1 cellular context compared by ENCODE assay signal in the genomic region with DNA sequence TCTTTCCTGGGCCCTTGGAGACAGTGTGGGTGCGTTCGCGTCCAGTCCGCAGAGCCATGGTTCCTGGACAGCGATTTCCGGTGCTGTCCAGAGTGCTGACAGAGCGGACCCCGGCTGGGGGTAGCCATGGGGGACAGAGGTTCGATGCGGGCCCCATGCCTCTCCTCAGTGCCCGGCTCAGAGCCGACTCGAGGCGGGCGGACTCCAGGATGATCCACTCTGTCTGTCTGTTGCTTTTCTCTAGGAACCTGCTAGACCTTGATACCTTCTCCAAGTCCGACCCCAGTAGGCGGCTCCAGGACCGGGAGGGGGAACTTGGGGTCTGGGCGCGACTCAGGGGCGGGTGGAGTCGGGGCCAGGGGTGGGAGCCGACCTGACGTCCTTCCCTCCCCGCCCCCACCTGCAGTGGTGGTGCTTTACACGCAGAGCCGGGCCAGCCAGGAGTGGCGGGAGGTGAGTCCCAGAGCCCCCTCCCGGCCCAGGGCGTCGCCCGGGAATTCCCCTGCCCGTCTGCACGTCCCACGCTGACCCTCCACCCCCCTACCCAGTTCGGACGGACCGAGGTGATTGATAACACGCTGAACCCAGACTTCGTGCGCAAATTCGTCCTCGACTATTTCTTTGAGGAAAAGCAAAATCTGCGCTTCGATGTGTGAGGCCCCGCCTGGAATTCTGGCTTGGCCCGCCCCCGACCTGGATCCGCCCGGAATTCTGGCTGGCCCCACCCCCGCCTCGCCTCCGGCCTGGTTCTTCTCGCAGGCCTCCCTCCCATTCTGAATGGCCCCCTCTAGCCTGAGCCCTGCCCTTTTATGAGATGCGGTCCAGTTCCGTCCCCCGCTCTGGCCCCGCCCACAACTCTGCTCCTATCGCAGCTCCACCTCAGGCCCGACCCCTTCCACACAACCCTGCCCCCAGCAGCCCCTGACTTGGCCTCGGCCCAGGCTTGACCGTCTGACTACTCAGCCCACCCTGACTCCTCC.
TF ChIP-seq lines count a peak whose summit lies in the region.

No MANE protein-coding gene starts in this region.

TF ChIP-seq in K562, 482 proteins besides CTCF, POLR2A, EP300 and RAD21 (continued from another document and continues in another):
- TF ChIP-seq, protein P1, sequence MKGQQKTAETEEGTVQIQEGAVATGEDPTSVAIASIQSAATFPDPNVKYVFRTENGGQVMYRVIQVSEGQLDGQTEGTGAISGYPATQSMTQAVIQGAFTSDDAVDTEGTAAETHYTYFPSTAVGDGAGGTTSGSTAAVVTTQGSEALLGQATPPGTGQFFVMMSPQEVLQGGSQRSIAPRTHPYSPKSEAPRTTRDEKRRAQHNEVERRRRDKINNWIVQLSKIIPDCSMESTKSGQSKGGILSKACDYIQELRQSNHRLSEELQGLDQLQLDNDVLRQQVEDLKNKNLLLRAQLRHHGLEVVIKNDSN (CRISPR knock-in tag; IDR thresholded peaks at IDR 0.05) = peak; percentile 35; the same call in 1 of the 2 replicates
- TF ChIP-seq, protein P2, sequence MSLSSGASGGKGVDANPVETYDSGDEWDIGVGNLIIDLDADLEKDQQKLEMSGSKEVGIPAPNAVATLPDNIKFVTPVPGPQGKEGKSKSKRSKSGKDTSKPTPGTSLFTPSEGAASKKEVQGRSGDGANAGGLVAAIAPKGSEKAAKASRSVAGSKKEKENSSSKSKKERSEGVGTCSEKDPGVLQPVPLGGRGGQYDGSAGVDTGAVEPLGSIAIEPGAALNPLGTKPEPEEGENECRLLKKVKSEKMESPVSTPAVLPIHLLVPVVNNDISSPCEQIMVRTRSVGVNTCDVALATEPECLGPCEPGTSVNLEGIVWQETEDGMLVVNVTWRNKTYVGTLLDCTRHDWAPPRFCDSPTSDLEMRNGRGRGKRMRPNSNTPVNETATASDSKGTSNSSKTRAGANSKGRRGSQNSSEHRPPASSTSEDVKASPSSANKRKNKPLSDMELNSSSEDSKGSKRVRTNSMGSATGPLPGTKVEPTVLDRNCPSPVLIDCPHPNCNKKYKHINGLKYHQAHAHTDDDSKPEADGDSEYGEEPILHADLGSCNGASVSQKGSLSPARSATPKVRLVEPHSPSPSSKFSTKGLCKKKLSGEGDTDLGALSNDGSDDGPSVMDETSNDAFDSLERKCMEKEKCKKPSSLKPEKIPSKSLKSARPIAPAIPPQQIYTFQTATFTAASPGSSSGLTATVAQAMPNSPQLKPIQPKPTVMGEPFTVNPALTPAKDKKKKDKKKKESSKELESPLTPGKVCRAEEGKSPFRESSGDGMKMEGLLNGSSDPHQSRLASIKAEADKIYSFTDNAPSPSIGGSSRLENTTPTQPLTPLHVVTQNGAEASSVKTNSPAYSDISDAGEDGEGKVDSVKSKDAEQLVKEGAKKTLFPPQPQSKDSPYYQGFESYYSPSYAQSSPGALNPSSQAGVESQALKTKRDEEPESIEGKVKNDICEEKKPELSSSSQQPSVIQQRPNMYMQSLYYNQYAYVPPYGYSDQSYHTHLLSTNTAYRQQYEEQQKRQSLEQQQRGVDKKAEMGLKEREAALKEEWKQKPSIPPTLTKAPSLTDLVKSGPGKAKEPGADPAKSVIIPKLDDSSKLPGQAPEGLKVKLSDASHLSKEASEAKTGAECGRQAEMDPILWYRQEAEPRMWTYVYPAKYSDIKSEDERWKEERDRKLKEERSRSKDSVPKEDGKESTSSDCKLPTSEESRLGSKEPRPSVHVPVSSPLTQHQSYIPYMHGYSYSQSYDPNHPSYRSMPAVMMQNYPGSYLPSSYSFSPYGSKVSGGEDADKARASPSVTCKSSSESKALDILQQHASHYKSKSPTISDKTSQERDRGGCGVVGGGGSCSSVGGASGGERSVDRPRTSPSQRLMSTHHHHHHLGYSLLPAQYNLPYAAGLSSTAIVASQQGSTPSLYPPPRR (CRISPR knock-in tag; IDR thresholded peaks at IDR 0.05; ENCODE audit: borderline replicate concordance) = peak; percentile 81; the same call in 1 of the 2 replicates
- TF ChIP-seq SAFB (IDR thresholded peaks at IDR 0.05; ENCODE audit: borderline replicate concordance, low read depth, low read length) (no peak), ZNF124 (CRISPR knock-in tag; IDR thresholded peaks at IDR 0.05) (no peak), NCOA6 (IDR thresholded peaks at IDR 0.05) (peak; percentile 92), PCBP1 (IDR thresholded peaks at IDR 0.05; ENCODE audit: low read depth, low read length, poor library complexity, severe bottlenecking) (peak; percentile 52), ZNF384 (IDR thresholded peaks at IDR 0.05; ENCODE audit: low read depth, low read length) (no peak), ZNF23 (CRISPR knock-in tag; IDR thresholded peaks at IDR 0.05) (no peak), STAT5B (CRISPR knock-in tag; IDR thresholded peaks at IDR 0.05) (no peak), DMBX1 (CRISPR knock-in tag; IDR thresholded peaks at IDR 0.05; ENCODE audit: borderline replicate concordance) (peak; percentile 38; the same call in 1 of the 2 replicates), MECOM (CRISPR knock-in tag; IDR thresholded peaks at IDR 0.05) (no peak), NCOA1 (IDR thresholded peaks at IDR 0.05; ENCODE audit: low read depth) (peak; percentile 99), HDAC2 (IDR thresholded peaks at IDR 0.05) (peak; percentile 84), PURB (CRISPR knock-in tag; IDR thresholded peaks at IDR 0.05; ENCODE audit: low read depth) (no peak)
- TF ChIP-seq, protein P3, sequence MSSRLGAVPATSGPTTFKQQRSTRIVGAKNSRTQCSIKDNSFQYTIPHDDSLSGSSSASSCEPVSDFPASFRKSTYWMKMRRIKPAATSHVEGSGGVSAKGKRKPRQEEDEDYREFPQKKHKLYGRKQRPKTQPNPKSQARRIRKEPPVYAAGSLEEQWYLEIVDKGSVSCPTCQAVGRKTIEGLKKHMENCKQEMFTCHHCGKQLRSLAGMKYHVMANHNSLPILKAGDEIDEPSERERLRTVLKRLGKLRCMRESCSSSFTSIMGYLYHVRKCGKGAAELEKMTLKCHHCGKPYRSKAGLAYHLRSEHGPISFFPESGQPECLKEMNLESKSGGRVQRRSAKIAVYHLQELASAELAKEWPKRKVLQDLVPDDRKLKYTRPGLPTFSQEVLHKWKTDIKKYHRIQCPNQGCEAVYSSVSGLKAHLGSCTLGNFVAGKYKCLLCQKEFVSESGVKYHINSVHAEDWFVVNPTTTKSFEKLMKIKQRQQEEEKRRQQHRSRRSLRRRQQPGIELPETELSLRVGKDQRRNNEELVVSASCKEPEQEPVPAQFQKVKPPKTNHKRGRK (tag; IDR thresholded peaks at IDR 0.05) = no peak
- TF ChIP-seq, protein P4, sequence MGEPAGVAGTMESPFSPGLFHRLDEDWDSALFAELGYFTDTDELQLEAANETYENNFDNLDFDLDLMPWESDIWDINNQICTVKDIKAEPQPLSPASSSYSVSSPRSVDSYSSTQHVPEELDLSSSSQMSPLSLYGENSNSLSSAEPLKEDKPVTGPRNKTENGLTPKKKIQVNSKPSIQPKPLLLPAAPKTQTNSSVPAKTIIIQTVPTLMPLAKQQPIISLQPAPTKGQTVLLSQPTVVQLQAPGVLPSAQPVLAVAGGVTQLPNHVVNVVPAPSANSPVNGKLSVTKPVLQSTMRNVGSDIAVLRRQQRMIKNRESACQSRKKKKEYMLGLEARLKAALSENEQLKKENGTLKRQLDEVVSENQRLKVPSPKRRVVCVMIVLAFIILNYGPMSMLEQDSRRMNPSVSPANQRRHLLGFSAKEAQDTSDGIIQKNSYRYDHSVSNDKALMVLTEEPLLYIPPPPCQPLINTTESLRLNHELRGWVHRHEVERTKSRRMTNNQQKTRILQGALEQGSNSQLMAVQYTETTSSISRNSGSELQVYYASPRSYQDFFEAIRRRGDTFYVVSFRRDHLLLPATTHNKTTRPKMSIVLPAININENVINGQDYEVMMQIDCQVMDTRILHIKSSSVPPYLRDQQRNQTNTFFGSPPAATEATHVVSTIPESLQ (CRISPR knock-in tag; IDR thresholded peaks at IDR 0.05) = peak; percentile 80; the same call in 1 of the 2 replicates
- TF ChIP-seq, protein P5, sequence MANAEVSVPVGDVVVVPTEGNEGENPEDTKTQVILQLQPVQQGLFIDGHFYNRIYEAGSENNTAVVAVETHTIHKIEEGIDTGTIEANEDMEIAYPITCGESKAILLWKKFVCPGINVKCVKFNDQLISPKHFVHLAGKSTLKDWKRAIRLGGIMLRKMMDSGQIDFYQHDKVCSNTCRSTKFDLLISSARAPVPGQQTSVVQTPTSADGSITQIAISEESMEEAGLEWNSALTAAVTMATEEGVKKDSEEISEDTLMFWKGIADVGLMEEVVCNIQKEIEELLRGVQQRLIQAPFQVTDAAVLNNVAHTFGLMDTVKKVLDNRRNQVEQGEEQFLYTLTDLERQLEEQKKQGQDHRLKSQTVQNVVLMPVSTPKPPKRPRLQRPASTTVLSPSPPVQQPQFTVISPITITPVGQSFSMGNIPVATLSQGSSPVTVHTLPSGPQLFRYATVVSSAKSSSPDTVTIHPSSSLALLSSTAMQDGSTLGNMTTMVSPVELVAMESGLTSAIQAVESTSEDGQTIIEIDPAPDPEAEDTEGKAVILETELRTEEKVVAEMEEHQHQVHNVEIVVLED (CRISPR knock-in tag; IDR thresholded peaks at IDR 0.05) = peak; percentile 11; the same call in 1 of the 2 replicates
- TF ChIP-seq, protein P6, sequence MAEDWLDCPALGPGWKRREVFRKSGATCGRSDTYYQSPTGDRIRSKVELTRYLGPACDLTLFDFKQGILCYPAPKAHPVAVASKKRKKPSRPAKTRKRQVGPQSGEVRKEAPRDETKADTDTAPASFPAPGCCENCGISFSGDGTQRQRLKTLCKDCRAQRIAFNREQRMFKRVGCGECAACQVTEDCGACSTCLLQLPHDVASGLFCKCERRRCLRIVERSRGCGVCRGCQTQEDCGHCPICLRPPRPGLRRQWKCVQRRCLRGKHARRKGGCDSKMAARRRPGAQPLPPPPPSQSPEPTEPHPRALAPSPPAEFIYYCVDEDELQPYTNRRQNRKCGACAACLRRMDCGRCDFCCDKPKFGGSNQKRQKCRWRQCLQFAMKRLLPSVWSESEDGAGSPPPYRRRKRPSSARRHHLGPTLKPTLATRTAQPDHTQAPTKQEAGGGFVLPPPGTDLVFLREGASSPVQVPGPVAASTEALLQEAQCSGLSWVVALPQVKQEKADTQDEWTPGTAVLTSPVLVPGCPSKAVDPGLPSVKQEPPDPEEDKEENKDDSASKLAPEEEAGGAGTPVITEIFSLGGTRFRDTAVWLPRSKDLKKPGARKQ (CRISPR knock-in tag; IDR thresholded peaks at IDR 0.05) = no peak
- TF ChIP-seq, protein P7, sequence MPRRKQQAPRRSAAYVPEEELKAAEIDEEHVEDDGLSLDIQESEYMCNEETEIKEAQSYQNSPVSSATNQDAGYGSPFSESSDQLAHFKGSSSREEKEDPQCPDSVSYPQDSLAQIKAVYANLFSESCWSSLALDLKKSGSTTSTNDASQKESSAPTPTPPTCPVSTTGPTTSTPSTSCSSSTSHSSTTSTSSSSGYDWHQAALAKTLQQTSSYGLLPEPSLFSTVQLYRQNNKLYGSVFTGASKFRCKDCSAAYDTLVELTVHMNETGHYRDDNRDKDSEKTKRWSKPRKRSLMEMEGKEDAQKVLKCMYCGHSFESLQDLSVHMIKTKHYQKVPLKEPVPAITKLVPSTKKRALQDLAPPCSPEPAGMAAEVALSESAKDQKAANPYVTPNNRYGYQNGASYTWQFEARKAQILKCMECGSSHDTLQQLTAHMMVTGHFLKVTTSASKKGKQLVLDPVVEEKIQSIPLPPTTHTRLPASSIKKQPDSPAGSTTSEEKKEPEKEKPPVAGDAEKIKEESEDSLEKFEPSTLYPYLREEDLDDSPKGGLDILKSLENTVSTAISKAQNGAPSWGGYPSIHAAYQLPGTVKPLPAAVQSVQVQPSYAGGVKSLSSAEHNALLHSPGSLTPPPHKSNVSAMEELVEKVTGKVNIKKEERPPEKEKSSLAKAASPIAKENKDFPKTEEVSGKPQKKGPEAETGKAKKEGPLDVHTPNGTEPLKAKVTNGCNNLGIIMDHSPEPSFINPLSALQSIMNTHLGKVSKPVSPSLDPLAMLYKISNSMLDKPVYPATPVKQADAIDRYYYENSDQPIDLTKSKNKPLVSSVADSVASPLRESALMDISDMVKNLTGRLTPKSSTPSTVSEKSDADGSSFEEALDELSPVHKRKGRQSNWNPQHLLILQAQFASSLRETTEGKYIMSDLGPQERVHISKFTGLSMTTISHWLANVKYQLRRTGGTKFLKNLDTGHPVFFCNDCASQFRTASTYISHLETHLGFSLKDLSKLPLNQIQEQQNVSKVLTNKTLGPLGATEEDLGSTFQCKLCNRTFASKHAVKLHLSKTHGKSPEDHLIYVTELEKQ (CRISPR knock-in tag; IDR thresholded peaks at IDR 0.05) = no peak
- TF ChIP-seq, protein P8, sequence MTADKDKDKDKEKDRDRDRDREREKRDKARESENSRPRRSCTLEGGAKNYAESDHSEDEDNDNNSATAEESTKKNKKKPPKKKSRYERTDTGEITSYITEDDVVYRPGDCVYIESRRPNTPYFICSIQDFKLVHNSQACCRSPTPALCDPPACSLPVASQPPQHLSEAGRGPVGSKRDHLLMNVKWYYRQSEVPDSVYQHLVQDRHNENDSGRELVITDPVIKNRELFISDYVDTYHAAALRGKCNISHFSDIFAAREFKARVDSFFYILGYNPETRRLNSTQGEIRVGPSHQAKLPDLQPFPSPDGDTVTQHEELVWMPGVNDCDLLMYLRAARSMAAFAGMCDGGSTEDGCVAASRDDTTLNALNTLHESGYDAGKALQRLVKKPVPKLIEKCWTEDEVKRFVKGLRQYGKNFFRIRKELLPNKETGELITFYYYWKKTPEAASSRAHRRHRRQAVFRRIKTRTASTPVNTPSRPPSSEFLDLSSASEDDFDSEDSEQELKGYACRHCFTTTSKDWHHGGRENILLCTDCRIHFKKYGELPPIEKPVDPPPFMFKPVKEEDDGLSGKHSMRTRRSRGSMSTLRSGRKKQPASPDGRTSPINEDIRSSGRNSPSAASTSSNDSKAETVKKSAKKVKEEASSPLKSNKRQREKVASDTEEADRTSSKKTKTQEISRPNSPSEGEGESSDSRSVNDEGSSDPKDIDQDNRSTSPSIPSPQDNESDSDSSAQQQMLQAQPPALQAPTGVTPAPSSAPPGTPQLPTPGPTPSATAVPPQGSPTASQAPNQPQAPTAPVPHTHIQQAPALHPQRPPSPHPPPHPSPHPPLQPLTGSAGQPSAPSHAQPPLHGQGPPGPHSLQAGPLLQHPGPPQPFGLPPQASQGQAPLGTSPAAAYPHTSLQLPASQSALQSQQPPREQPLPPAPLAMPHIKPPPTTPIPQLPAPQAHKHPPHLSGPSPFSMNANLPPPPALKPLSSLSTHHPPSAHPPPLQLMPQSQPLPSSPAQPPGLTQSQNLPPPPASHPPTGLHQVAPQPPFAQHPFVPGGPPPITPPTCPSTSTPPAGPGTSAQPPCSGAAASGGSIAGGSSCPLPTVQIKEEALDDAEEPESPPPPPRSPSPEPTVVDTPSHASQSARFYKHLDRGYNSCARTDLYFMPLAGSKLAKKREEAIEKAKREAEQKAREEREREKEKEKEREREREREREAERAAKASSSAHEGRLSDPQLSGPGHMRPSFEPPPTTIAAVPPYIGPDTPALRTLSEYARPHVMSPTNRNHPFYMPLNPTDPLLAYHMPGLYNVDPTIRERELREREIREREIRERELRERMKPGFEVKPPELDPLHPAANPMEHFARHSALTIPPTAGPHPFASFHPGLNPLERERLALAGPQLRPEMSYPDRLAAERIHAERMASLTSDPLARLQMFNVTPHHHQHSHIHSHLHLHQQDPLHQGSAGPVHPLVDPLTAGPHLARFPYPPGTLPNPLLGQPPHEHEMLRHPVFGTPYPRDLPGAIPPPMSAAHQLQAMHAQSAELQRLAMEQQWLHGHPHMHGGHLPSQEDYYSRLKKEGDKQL (CRISPR knock-in tag; IDR thresholded peaks at IDR 0.05; ENCODE audit: borderline replicate concordance) = 0 out of 2 replicates have a peak, but pooled peaks have one; percentile 93
- TF ChIP-seq, protein P9, sequence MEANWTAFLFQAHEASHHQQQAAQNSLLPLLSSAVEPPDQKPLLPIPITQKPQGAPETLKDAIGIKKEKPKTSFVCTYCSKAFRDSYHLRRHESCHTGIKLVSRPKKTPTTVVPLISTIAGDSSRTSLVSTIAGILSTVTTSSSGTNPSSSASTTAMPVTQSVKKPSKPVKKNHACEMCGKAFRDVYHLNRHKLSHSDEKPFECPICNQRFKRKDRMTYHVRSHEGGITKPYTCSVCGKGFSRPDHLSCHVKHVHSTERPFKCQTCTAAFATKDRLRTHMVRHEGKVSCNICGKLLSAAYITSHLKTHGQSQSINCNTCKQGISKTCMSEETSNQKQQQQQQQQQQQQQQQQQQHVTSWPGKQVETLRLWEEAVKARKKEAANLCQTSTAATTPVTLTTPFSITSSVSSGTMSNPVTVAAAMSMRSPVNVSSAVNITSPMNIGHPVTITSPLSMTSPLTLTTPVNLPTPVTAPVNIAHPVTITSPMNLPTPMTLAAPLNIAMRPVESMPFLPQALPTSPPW (CRISPR knock-in tag; IDR thresholded peaks at IDR 0.05) = peak; percentile 51
